ENCODE assay signal across 10 cellular contexts in the genomic region with DNA sequence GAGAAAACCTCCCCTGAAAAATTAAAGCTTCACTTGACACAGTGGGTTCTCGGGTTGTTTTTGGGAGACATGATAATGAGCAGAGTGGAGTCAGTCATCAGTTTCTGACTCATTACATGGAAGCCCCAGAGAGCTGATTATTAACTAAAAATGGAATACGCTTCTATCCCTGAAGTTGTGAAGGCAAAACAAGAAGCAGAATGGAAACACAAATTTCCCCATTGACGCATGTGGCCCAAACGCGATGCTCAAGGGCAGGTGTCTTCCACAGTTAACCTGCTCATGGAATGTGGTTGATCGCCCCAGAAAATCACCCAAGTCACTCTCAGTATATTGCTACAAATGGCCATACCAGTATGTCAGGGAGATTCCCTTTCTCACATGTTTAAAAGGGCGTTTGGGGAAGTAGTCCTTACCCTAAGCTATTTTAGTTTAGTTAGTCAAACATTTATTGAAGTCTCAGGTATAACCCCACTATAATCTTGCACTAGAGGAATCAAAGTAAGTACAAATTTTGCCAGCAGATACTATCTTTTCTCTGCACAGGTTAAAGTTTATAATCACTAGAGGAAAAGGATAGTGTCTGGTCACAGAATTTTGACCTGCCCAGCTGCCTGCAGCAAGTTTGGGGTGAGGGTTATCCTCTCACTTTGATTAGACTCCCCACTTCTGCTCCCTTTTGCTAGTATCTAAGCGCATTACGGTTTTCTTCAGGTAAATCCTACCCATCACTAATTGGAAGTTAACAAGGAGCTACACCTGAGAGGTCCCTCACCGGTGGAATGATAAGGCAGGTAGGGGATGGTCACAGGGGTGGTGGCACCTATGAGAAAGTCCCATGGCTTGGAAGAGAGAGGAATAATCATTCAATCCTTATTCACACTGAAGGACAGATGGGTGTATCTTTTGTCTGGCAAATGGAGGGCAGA. TPM values are rescaled to one million over a fixed set of nuclear protein-coding genes. Genes with fewer than 3 reads are reported as not detected.
DNase-seq lines count a peak whose midpoint lies in the region; ATAC-seq, FAIRE-seq and TF ChIP-seq lines count a peak whose summit lies in the region.
"Had no signal": no experiment of that assay in that cellular context is flagged by ENCODE, and none has a peak within 500 bp of the region (broad histone marks: within the 10 kb centered on the region; RNA-seq: fewer than 3 reads in every experiment).

No MANE protein-coding gene starts in this region.

- H3K36me3 Mint-ChIP-seq in T-helper 2 cell treated with Interferon-gamma antibody and Interleukin-4, amounts not matched to agents 5 μg/mL and 100 μg/mL, for 36 hours (ENCODE audit: low read depth), result peaks cover 68% of the 10 kb centered on the region

- ATAC-seq in GM21723 (IDR thresholded peaks at IDR 0.05; ENCODE audit: unreplicated experiment) (peak; percentile 69), HG03565 (IDR thresholded peaks at IDR 0.05; ENCODE audit: unreplicated experiment) (peak; percentile 55)

- H3K27ac ChIP-seq in spleen, result peak overlapping the region in 6 of 8 donors; percentile 10 to 97 (median 92)

- intact Hi-C loops in spleen (cut with DNase I; ENCODE audit: low total_unique reads), result loop anchor here (10.0 kb wide), 1 partner anchor 77 kb away; no protein-coding TSS in a partner anchor

- H3K4me1 Mint-ChIP-seq in T-helper 2 cell treated with Interferon-gamma antibody and Interleukin-4, amounts not matched to agents 5 μg/mL and 100 μg/mL, for 36 hours (ENCODE audit: low read depth), result peaks cover 72% of the 10 kb centered on the region

- H3K27me3 ChIP-seq in spleen (replicated peaks in 1 of 7), result no peaks in the 10 kb centered on the region

- WGBS in spleen, 5 donors, result 71 to 82% (median 72%) methylated on average over 10 of the region's 10 CpGs

- TF ChIP-seq CTCF in spleen (IDR thresholded peaks at IDR 0.05 in 8 of 11, conservative IDR thresholded peaks at IDR 0.05 in 3 of 11), result no peak

- H3K27me3 Mint-ChIP-seq in T-helper 2 cell treated with Interferon-gamma antibody and Interleukin-4, amounts not matched to agents 5 μg/mL and 100 μg/mL, for 36 hours (ENCODE audit: low read depth), result no peaks in the 10 kb centered on the region

- peak overlapping the region in 2 of 8 donors; percentile 2 to 94 for H3K4me3 ChIP-seq in spleen

- TF ChIP-seq POLR2A in spleen (IDR thresholded peaks at IDR 0.05) (no peak), H54 (IDR thresholded peaks at IDR 0.05; ENCODE audit: low read depth, low read length) (no peak)

- peak overlapping the region; percentile 47 for H3K4me3 Mint-ChIP-seq in T-helper 2 cell treated with Interferon-gamma antibody and Interleukin-4, amounts not matched to agents 5 μg/mL and 100 μg/mL, for 36 hours

- H3K9me3 Mint-ChIP-seq in T-helper 2 cell treated with Interferon-gamma antibody and Interleukin-4, amounts not matched to agents 5 μg/mL and 100 μg/mL, for 36 hours, result no peaks in the 10 kb centered on the region

- FAIRE-seq in H54 (lab: Jason Lieb, UNC), result no peak
- FAIRE-seq: A204.1, astrocyte had no signal

- H3K9me3 ChIP-seq in spleen, result no peaks in the 10 kb centered on the region

- peaks cover 55 to 100% (median 97%) of the 10 kb centered on the region in 6 donors for H3K4me1 ChIP-seq in spleen

- no peak overlapping the region for H3K27ac Mint-ChIP-seq in T-helper 2 cell treated with Interferon-gamma antibody and Interleukin-4, amounts not matched to agents 5 μg/mL and 100 μg/mL, for 36 hours

- no peaks in the 10 kb centered on the region for H3K36me3 ChIP-seq in spleen

- no peak for DNase-seq in T-helper 2 cell treated with Interferon-gamma antibody and Interleukin-4, amounts not matched to agents 5 μg/mL and 100 μg/mL, for 36 hours (ENCODE audit: low spot score)
- DNase-seq in T-helper 2 cell, result no peak
- DNase-seq in spleen, result no peak
- no peak for DNase-seq in H54 (ENCODE audit: insufficient read length, low spot score)
- no peak for DNase-seq in HPDE6-E6E7 (ENCODE audit: extremely low spot score)
- DNase-seq in amniotic stem cell (lab: John Stamatoyannopoulos, UW), result no peak

RNA-seq across cellular contexts. Expression of a gene that starts 7.8 kb away (rescaled TPM):
- total RNA-seq in spleen, result 100 to 1,000 TPM in 1 of 7 donors, 10 to 100 TPM in 6; 65.7 to 112 (median 83.2) TPM
- polyA plus RNA-seq in spleen, result 10 to 100 TPM in 2 of 3 donors, 1 to 10 TPM in 1; 9.6 to 18.0 (median 15.0) TPM

RNA-seq across cellular contexts. Expression of a gene that starts 55.3 kb away (rescaled TPM):
- total RNA-seq in spleen, result 10 to 100 TPM; 31.1 to 42.2 (median 33.3) TPM
- 10 to 100 TPM in 1 of 3 donors, 1 to 10 TPM in 2; 5.7 to 10.2 (median 8.9) TPM for polyA plus RNA-seq in spleen
